In genomic region chr20:46090095-46090388, GRCh38 we compare ENCODE assay signal across 8 cellular contexts. TPM values are rescaled to one million over a fixed set of nuclear protein-coding genes. Genes with fewer than 3 reads are reported as not detected.
DNase-seq lines count a peak whose midpoint lies in the region; ATAC-seq and TF ChIP-seq lines count a peak whose summit lies in the region.

No MANE protein-coding gene starts in this region.

- no peak for DNase-seq in activated T-cell treated with anti-CD3 and anti-CD28 coated beads, Interleukin-2, amount 50 U/mL, for 4 hours
- no peak for DNase-seq in activated T-cell treated with anti-CD3 and anti-CD28 coated beads, Interleukin-2, amount 50 U/mL, for 48 hours
- DNase-seq in activated naive CD8-positive, alpha-beta T cell treated with anti-CD3 and anti-CD28 coated beads, Interleukin-2, amount 50 U/mL, for 24 hours = no peak
- DNase-seq in thyroid gland = no peak
- DNase-seq in DMS153 (lab: John Stamatoyannopoulos, UW) = no peak

- WGBS in liver = under 1% methylated on average over 7 of the region's 7 CpGs
- 0% methylated on average over 6 to 7 of the region's 7 CpGs for WGBS in thyroid gland, 2 donors

- TF ChIP-seq RAD21 in liver (IDR thresholded peaks at IDR 0.05) = no peak

- H3K4me1 Mint-ChIP-seq in activated T-cell treated with anti-CD3 and anti-CD28 coated beads, Interleukin-2, amount 50 U/mL, for 4 hours (ENCODE audit: low read depth) = peaks cover 45% of the 10 kb centered on the region
- H3K4me1 Mint-ChIP-seq in activated naive CD8-positive, alpha-beta T cell treated with anti-CD3 and anti-CD28 coated beads, Interleukin-2, amount 50 U/mL, for 24 hours = peaks cover 51% of the 10 kb centered on the region

- intact Hi-C loops in thyroid gland (cut with DNase I) = no loop called here

- H3K27ac ChIP-seq in liver (ENCODE audit: low read depth in 1 of 2, low read length in 2 of 2) (peak overlapping the region in 1 of 2 donors; percentile 95), thyroid gland (peak overlapping the region; percentile 94 to 98 (median 97))

- ATAC-seq in activated T-cell treated with anti-CD3 and anti-CD28 coated beads, Interleukin-2, amount 50 U/mL, for 4 hours = peak in 1 of 2 donors; percentile 2
- peak; percentile 2 for ATAC-seq in activated naive CD8-positive, alpha-beta T cell treated with anti-CD3 and anti-CD28 coated beads, Interleukin-2, amount 50 U/mL, for 24 hours
- ATAC-seq in GM18858 (IDR thresholded peaks at IDR 0.05; ENCODE audit: unreplicated experiment) (no peak), GM21825 (IDR thresholded peaks at IDR 0.05; ENCODE audit: unreplicated experiment) (no peak)

- H3K4me3 ChIP-seq in liver (ENCODE audit: low read depth in 1 of 3, low read length in 3 of 3) (peak overlapping the region; percentile 62 to 98 (median 62)), thyroid gland (replicated peaks in 1 of 3) (peak overlapping the region in 2 of 3 donors; percentile 77 to 86)

- H3K9me3 ChIP-seq in liver (ENCODE audit: control insufficient read depth in 4 of 4, low read length in 3 of 4) = no peaks in the 10 kb centered on the region
- H3K9me3 ChIP-seq in thyroid gland = no peaks in the 10 kb centered on the region

- H3K9me3 Mint-ChIP-seq in activated T-cell treated with anti-CD3 and anti-CD28 coated beads, Interleukin-2, amount 50 U/mL, for 4 hours = no peaks in the 10 kb centered on the region
- no peaks in the 10 kb centered on the region for H3K9me3 Mint-ChIP-seq in activated naive CD8-positive, alpha-beta T cell treated with anti-CD3 and anti-CD28 coated beads, Interleukin-2, amount 50 U/mL, for 24 hours

- no peaks in the 10 kb centered on the region for H3K27me3 Mint-ChIP-seq in activated T-cell treated with anti-CD3 and anti-CD28 coated beads, Interleukin-2, amount 50 U/mL, for 4 hours (ENCODE audit: low read depth)
- no peaks in the 10 kb centered on the region for H3K27me3 Mint-ChIP-seq in activated naive CD8-positive, alpha-beta T cell treated with anti-CD3 and anti-CD28 coated beads, Interleukin-2, amount 50 U/mL, for 24 hours

- TF ChIP-seq CTCF in liver (IDR thresholded peaks at IDR 0.05; ENCODE audit: low read depth, low read length, missing input control) (no peak), thyroid gland (IDR thresholded peaks at IDR 0.05) (no peak)

- H3K27ac Mint-ChIP-seq in activated naive CD8-positive, alpha-beta T cell treated with anti-CD3 and anti-CD28 coated beads, Interleukin-2, amount 50 U/mL, for 24 hours = peak overlapping the region; percentile 87

- TF ChIP-seq POLR2A in thyroid gland (IDR thresholded peaks at IDR 0.05) = no peak

- H3K4me3 Mint-ChIP-seq in activated T-cell treated with anti-CD3 and anti-CD28 coated beads, Interleukin-2, amount 50 U/mL, for 4 hours = peak overlapping the region; percentile 91
- peak overlapping the region; percentile 90 for H3K4me3 Mint-ChIP-seq in activated naive CD8-positive, alpha-beta T cell treated with anti-CD3 and anti-CD28 coated beads, Interleukin-2, amount 50 U/mL, for 24 hours

- H3K27me3 ChIP-seq in liver (ENCODE audit: control insufficient read depth in 4 of 4, insufficient read depth in 4 of 4, low read length in 3 of 4) = no peaks in the 10 kb centered on the region
- H3K27me3 ChIP-seq in thyroid gland = no peaks in the 10 kb centered on the region

- H3K4me1 ChIP-seq in liver (ENCODE audit: control insufficient read depth in 4 of 4, insufficient read depth in 4 of 4, low read length in 3 of 4) (peaks cover 9 to 37% (median 34%) of the 10 kb centered on the region in 4 donors), thyroid gland (peaks cover 35 to 38% of the 10 kb centered on the region in 2 donors)

- H3K9ac ChIP-seq in liver (ENCODE audit: low read depth in 1 of 2, low read length in 2 of 2) = peak overlapping the region in 1 of 2 donors; percentile 14

- H3K36me3 ChIP-seq in liver (ENCODE audit: control insufficient read depth in 4 of 4, insufficient read depth in 3 of 4, low read depth in 1 of 4, low read length in 3 of 4) (no peaks in the 10 kb centered on the region), thyroid gland (no peaks in the 10 kb centered on the region)

- H3K36me3 Mint-ChIP-seq in activated T-cell treated with anti-CD3 and anti-CD28 coated beads, Interleukin-2, amount 50 U/mL, for 4 hours (ENCODE audit: insufficient read depth) = peaks cover 2% of the 10 kb centered on the region
- H3K36me3 Mint-ChIP-seq in activated naive CD8-positive, alpha-beta T cell treated with anti-CD3 and anti-CD28 coated beads, Interleukin-2, amount 50 U/mL, for 24 hours (ENCODE audit: low read depth) = peaks cover 7% of the 10 kb centered on the region

TF ChIP-seq in liver, 16 proteins besides CTCF, POLR2A, EP300 and RAD21:
- TF ChIP-seq ATF3 (IDR thresholded peaks at IDR 0.05) (no peak), JUND (IDR thresholded peaks at IDR 0.05) (no peak), MAX (IDR thresholded peaks at IDR 0.05) (peak; percentile 44), TAF1 (conservative IDR thresholded peaks at IDR 0.05) (no peak), HNF4G (IDR thresholded peaks at IDR 0.05) (no peak)

RNA-seq across cellular contexts. Expression of gene NCOA5, which starts 0.3 kb away (rescaled TPM):
- 10 to 100 TPM; 38.2 to 45.0 (median 43.3) TPM for total RNA-seq in activated T-cell treated with anti-CD3 and anti-CD28 coated beads, Interleukin-2, amount 50 U/mL, for 4 hours
- total RNA-seq in liver (10 to 100 TPM; 10.3 to 10.4 TPM), thyroid gland (10 to 100 TPM; 31.4 to 46.1 (median 37.4) TPM)
- 1 to 10 TPM; 3.2 to 7.0 TPM for polyA plus RNA-seq in liver

RNA-seq across cellular contexts. Expression of gene CD40, which starts 28.1 kb away (rescaled TPM):
- total RNA-seq in activated T-cell treated with anti-CD3 and anti-CD28 coated beads, Interleukin-2, amount 50 U/mL, for 4 hours = 10 to 100 TPM in 2 of 3 donors, 1 to 10 TPM in 1; 7.6 to 29.2 (median 10.6) TPM
- total RNA-seq in liver (1 to 10 TPM; 2.2 to 6.4 TPM), thyroid gland (10 to 100 TPM; 13.0 to 15.9 (median 15.0) TPM)
- 1 to 10 TPM; 5.7 to 9.4 TPM for polyA plus RNA-seq in liver
